35 cellular contexts compared by ENCODE assay signal in the genomic region with DNA sequence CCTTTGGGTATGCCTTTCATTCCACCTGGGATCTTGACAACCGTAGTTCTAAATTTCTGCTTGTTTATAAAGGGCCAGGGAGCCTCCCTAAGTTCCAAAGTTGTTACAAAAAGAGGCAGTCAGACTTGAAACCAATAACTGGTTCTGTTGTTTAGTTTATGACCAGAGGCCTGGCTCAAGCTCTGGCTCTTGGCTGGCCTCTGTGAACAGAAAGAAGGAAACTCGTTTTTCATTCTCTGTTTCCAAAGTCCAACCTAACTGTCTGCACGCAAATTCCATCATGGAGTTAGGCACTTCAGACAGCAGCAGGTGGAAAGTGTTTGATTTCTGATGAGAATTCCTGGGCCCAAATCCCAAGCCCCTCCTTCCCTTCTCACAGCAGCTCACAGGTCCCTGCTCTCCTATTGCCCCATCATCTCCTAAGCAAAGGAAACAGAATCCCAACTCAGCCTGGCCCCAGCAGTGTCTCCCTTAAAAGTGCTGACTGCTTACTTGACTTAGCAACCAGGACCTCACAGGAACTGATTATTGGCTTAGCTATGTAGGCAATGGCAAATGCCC. TPM values are rescaled to one million over a fixed set of nuclear protein-coding genes. Genes with fewer than 3 reads are reported as not detected.
"Had no signal": no experiment of that assay in that cellular context is flagged by ENCODE, and none has a peak within 500 bp of the region (broad histone marks: within the 10 kb centered on the region; RNA-seq: fewer than 3 reads in every experiment).

No MANE protein-coding gene starts in this region.

- ATAC-seq: activated CD8-positive, alpha-beta memory T cell treated with anti-CD3 and anti-CD28 coated beads, Interleukin-2, amount 10 ng/mL, durations not matched to agents 7 days and 5 days; activated naive CD8-positive, alpha-beta T cell treated with anti-CD3 and anti-CD28 coated beads, Interleukin-2, amount 50 U/mL, for 24 hours; K562; PC-3 had no signal

- H3K27ac ChIP-seq: cardiac muscle cell, Peyer's patch, RWPE1, VCaP had no signal

- H3K4me3 ChIP-seq: cardiac muscle cell, K562, Peyer's patch had no signal

- FAIRE-seq: K562 had no signal

- H3K4me1 ChIP-seq: Peyer's patch had no signal

- H3K9me3 ChIP-seq: Peyer's patch had no signal

- H3K27me3 ChIP-seq: cardiac muscle cell, Peyer's patch had no signal

- DNase-seq: activated B cell treated with CpG ODN at 0.5 μM for 24 hours; activated CD4-positive, alpha-beta memory T cell treated with anti-CD3 and anti-CD28 coated beads for 36 hours; activated CD4-positive, alpha-beta T cell treated with anti-CD3 and anti-CD28 coated beads for 4 hours; activated CD4-positive, alpha-beta T cell treated with anti-CD3 and anti-CD28 coated beads, Interleukin-2, amount 50 U/mL, for 1 hour; activated CD4-positive, CD25-positive, alpha-beta regulatory T cell treated with anti-CD3 and anti-CD28 coated beads, Interleukin-2, amount 50 U/mL, for 72 hours; activated CD8-positive, alpha-beta memory T cell treated with anti-CD3 and anti-CD28 coated beads for 24 hours; activated CD8-positive, alpha-beta memory T cell treated with anti-CD3 and anti-CD28 coated beads, Interleukin-2, amount 10 ng/mL, durations not matched to agents 7 days and 5 days; activated CD8-positive, alpha-beta memory T cell treated with anti-CD3 and anti-CD28 coated beads, Interleukin-2, amount 50 U/mL, for 48 hours; activated effector memory CD4-positive, alpha-beta T cell treated with Interleukin-2 at 50 U/mL for 16 hours; activated naive CD4-positive, alpha-beta T cell treated with anti-CD3 and anti-CD28 coated beads, Interleukin-2, amount 10 ng/mL, durations not matched to agents 7 days and 5 days; activated naive CD8-positive, alpha-beta T cell treated with anti-CD3 and anti-CD28 coated beads, Interleukin-2, amount 50 U/mL, for 24 hours; activated T-cell treated with anti-CD3 and anti-CD28 coated beads, Interleukin-2, amount 50 U/mL, for 48 hours; anterior cingulate cortex; Karpas-422; NCI-H1105; NCI-H1417 treated with DMSO at 0.1 percent for 48 hours; NCI-H187 treated with DMSO at 0.1 percent for 48 hours; NCI-H2081; NCI-H226; NCI-H446 treated with DMSO at 0.1 percent for 48 hours; NCI-H524; NCI-H69; NK-92 treated with Interleukin-12 subunit alpha and Interleukin-12 subunit beta, amount 100 ng/mL, for 24 hours; PC-3; Peyer's patch; Right ventricle myocardium superior; SW 1271; T-helper 1 cell; T-helper 2 cell; T-helper 9 cell had no signal

- H3K36me3 ChIP-seq: cardiac muscle cell, Peyer's patch had no signal

RNA-seq across cellular contexts. Expression of a gene that starts 42.8 kb away (rescaled TPM):
- total RNA-seq: activated B cell treated with CpG ODN at 0.5 μM for 24 hours; activated CD4-positive, alpha-beta memory T cell treated with anti-CD3 and anti-CD28 coated beads for 36 hours; activated CD8-positive, alpha-beta memory T cell treated with anti-CD3 and anti-CD28 coated beads, Interleukin-2, amount 10 ng/mL, durations not matched to agents 7 days and 5 days; K562; MCF 10A; PC-3; Peyer's patch; Right ventricle myocardium superior had no signal
- polyA plus RNA-seq: K562 had no signal
